24 cellular contexts compared by ENCODE assay signal in the genomic region with DNA sequence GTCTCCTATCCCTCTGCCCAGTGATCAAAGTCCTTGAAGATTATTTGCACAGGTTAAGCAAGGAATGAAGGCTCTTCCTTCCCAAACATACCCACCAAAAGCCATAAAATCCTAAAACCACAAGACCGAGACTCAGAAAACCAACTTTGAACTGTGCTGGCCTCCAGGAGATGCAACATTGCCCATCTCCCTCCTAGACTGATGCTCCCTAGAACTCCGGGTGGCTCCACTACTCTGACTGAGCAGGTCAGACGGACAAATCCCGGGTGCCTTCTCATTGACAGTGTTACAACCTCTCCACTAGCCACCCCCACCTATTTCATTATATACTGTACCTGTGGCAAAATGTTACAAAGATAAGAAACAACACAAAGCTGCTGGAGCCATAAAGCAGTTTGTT.
"Had no signal": no experiment of that assay in that cellular context is flagged by ENCODE, and none has a peak within 500 bp of the region (broad histone marks: within the 10 kb centered on the region; RNA-seq: fewer than 3 reads in every experiment).

No MANE protein-coding gene starts in this region.

- DNase-seq: activated CD4-positive, alpha-beta T cell treated with anti-CD3 and anti-CD28 coated beads, Interleukin-2, amount 50 U/mL, for 48 hours; activated CD8-positive, alpha-beta memory T cell treated with anti-CD3 and anti-CD28 coated beads, Interleukin-2, amount 50 U/mL, for 48 hours; activated naive CD4-positive, alpha-beta T cell; activated naive CD8-positive, alpha-beta T cell treated with anti-CD3 and anti-CD28 coated beads for 36 hours; activated T-cell treated with anti-CD3 and anti-CD28 coated beads, Interleukin-2, amount 50 U/mL, for 4 hours; effector memory CD4-positive, alpha-beta T cell; hypothalamus; naive B cell; ovary; spleen; stimulated activated CD4-positive, alpha-beta T cell treated with anti-CD3 and anti-CD28 coated beads, Interleukin-4, amount 100 ng/mL, for 1 hour; stimulated activated naive CD4-positive, alpha-beta T cell; upper lobe of left lung had no signal

- H3K27ac ChIP-seq: breast epithelium, esophagus muscularis mucosa, ovary, prostate gland, spleen, thoracic aorta, upper lobe of left lung had no signal

- H3K36me3 Mint-ChIP-seq: naive B cell had no signal

- H3K4me3 Mint-ChIP-seq: activated naive CD8-positive, alpha-beta T cell treated with anti-CD3 and anti-CD28 coated beads for 36 hours; activated T-cell treated with anti-CD3 and anti-CD28 coated beads, Interleukin-2, amount 50 U/mL, for 4 hours; central memory CD8-positive, alpha-beta T cell; naive B cell; T-helper 2 cell treated with Interferon-gamma antibody and Interleukin-4, amounts not matched to agents 5 μg/mL and 100 μg/mL, for 36 hours had no signal

- ATAC-seq: activated T-cell treated with anti-CD3 and anti-CD28 coated beads, Interleukin-2, amount 50 U/mL, for 4 hours had no signal

- H3K4me1 ChIP-seq: breast epithelium, prostate gland, spleen, upper lobe of left lung had no signal

- H3K9me3 Mint-ChIP-seq: activated naive CD8-positive, alpha-beta T cell treated with anti-CD3 and anti-CD28 coated beads for 36 hours; activated T-cell treated with anti-CD3 and anti-CD28 coated beads, Interleukin-2, amount 50 U/mL, for 4 hours; activated T-helper 2 cell treated with anti-CD3 and anti-CD28 coated beads, Interferon-gamma antibody, Interleukin-2, Interleukin-4, amounts not matched to agents 10 μg/mL and 5 μg/mL and 100 μg/mL, durations not matched to agents 14 hours and 24 hours and 36 hours; central memory CD8-positive, alpha-beta T cell; naive B cell; T-helper 2 cell treated with Interferon-gamma antibody and Interleukin-4, amounts not matched to agents 5 μg/mL and 100 μg/mL, for 36 hours had no signal

- FAIRE-seq: colon, frontal cortex, islet of Langerhans, TTC549 had no signal

- H3K27ac Mint-ChIP-seq: activated naive CD8-positive, alpha-beta T cell treated with anti-CD3 and anti-CD28 coated beads for 36 hours; activated T-helper 2 cell treated with anti-CD3 and anti-CD28 coated beads, Interferon-gamma antibody, Interleukin-2, Interleukin-4, amounts not matched to agents 10 μg/mL and 5 μg/mL and 100 μg/mL, durations not matched to agents 14 hours and 24 hours and 36 hours; naive B cell; T-helper 2 cell treated with Interferon-gamma antibody and Interleukin-4, amounts not matched to agents 5 μg/mL and 100 μg/mL, for 36 hours had no signal

- H3K27me3 ChIP-seq: breast epithelium, esophagus muscularis mucosa, ovary, spleen, upper lobe of left lung had no signal

- H3K4me1 Mint-ChIP-seq: central memory CD8-positive, alpha-beta T cell; naive B cell had no signal

- H3K27me3 Mint-ChIP-seq: activated naive CD8-positive, alpha-beta T cell treated with anti-CD3 and anti-CD28 coated beads for 36 hours; central memory CD8-positive, alpha-beta T cell; naive B cell had no signal

- H3K4me3 ChIP-seq: breast epithelium, esophagus muscularis mucosa, ovary, prostate gland, spleen, thoracic aorta, upper lobe of left lung had no signal

- H3K36me3 ChIP-seq: breast epithelium, esophagus muscularis mucosa, ovary, prostate gland, spleen, thoracic aorta, upper lobe of left lung had no signal

- H3K9me3 ChIP-seq: breast epithelium, esophagus muscularis mucosa, ovary, prostate gland, spleen, thoracic aorta, upper lobe of left lung had no signal
